Comparison of ENCODE assay signal across 22 cellular contexts in genomic region chr14:62443796-62444195, GRCh38.
A peak's percentile ranks its signal among the peaks of the same experiment; 100 is the strongest.
DNase-seq lines count a peak whose midpoint lies in the region; FAIRE-seq and TF ChIP-seq lines count a peak whose summit lies in the region.
"Had no signal": no experiment of that assay in that cellular context is flagged by ENCODE, and none has a peak within 500 bp of the region (broad histone marks: within the 10 kb centered on the region; RNA-seq: fewer than 3 reads in every experiment).

No MANE protein-coding gene starts in this region.

- POLR2A ChIA-PET in AG04449 (lab: Yijun Ruan, JAX): no interaction called here
- POLR2A ChIA-PET in PC-9 (lab: Charles Lee; ENCODE audit: unreplicated experiment): no interaction called here

- no peaks in the 10 kb centered on the region for H4K20me1 ChIP-seq in PC-9 (ENCODE audit: insufficient read depth)

- H3K27ac ChIP-seq in right atrium auricular region: no peak overlapping the region
- no peak overlapping the region for H3K27ac ChIP-seq in PC-9
- H3K27ac ChIP-seq: neutrophil, stomach, WERI-Rb-1 had no signal

- H3K27me3 ChIP-seq in right atrium auricular region: no peaks in the 10 kb centered on the region
- H3K27me3 ChIP-seq in PC-9 (ENCODE audit: insufficient read depth, low read depth): no peaks in the 10 kb centered on the region
- H3K27me3 ChIP-seq: neutrophil, stomach had no signal

- H3K9me3 ChIP-seq in right atrium auricular region (peaks cover 0 to 14% of the 10 kb centered on the region in 2 donors), PC-9 (ENCODE audit: insufficient read depth, low read depth) (no peaks in the 10 kb centered on the region)
- H3K9me3 ChIP-seq: neutrophil had no signal

- no peak overlapping the region for H3K4me3 ChIP-seq in AG04449 (ENCODE audit: low read depth, low read length)
- H3K4me3 ChIP-seq in foreskin fibroblast (ENCODE audit: low read depth in 1 of 2, low read length in 2 of 2): no peak overlapping the region
- H3K4me3 ChIP-seq in right atrium auricular region: no peak overlapping the region
- H3K4me3 ChIP-seq in PC-9: no peak overlapping the region
- H3K4me3 ChIP-seq: K562, stomach had no signal

- no TSS peak for BruUV-seq in PC-9 (replicated peaks; lab: Mats Ljungman, UMichigan)

- TF ChIP-seq CTCF in AG04449 (IDR thresholded peaks at IDR 0.05; ENCODE audit: insufficient read depth, low read length, missing control alignments) (no peak), foreskin fibroblast (IDR thresholded peaks at IDR 0.05; ENCODE audit: low read depth, low read length) (no peak), right atrium auricular region (IDR thresholded peaks at IDR 0.05) (no peak), PC-9 (conservative IDR thresholded peaks at IDR 0.05) (no peak)

- H3F3A ChIP-seq in PC-9 (ENCODE audit: insufficient read depth, low read depth): no peaks in the 10 kb centered on the region

- H3K4me1 ChIP-seq in right atrium auricular region (no peaks in the 10 kb centered on the region), PC-9 (replicated peaks; ENCODE audit: insufficient read depth) (no peaks in the 10 kb centered on the region)
- H3K4me1 ChIP-seq: stomach had no signal

- H3K4me2 ChIP-seq in PC-9: no peak overlapping the region

- intact Hi-C loops in PC-9 (cut with micrococcal nuclease; ENCODE audit: unreplicated experiment): no loop called here

- no peaks in the 10 kb centered on the region for H3K36me3 ChIP-seq in right atrium auricular region
- no peaks in the 10 kb centered on the region for H3K36me3 ChIP-seq in PC-9 (ENCODE audit: low read depth)
- H3K36me3 ChIP-seq: neutrophil, stomach, WERI-Rb-1 had no signal

- CTCF ChIA-PET in AG04449 (lab: Yijun Ruan, JAX) (no interaction called here), PC-9 (lab: Charles Lee) (no interaction called here)

- H3K9me2 ChIP-seq in PC-9 (ENCODE audit: insufficient read depth): no peaks in the 10 kb centered on the region

- no peak overlapping the region for H2AFZ ChIP-seq in PC-9

- no peaks in the 10 kb centered on the region for H3K79me2 ChIP-seq in PC-9 (ENCODE audit: low read depth)

- peak; percentile 23 for DNase-seq in AG04449 (ENCODE audit: low read depth, low spot score)
- peak; percentile 96 for DNase-seq in HTR-8/SVneo (ENCODE audit: insufficient read length, low spot score)
- DNase-seq in amniotic stem cell (lab: John Stamatoyannopoulos, UW): peak; percentile 22
- peak; percentile 30 to 41 for DNase-seq in foreskin fibroblast
- DNase-seq in right atrium auricular region (ENCODE audit: low spot score): no peak
- no peak for DNase-seq in PC-9
- DNase-seq in NCI-H1694 (lab: John Stamatoyannopoulos, UW): no peak
- no peak for DNase-seq in putamen (ENCODE audit: low spot score)
- DNase-seq: activated CD4-positive, alpha-beta memory T cell treated with anti-CD3 and anti-CD28 coated beads for 36 hours; activated T-cell treated with anti-CD3 and anti-CD28 coated beads, Interleukin-2, amount 50 U/mL, for 48 hours; CD4-positive, alpha-beta memory T cell; central memory CD4-positive, alpha-beta T cell; DND-41; NCI-H1105 treated with DMSO at 0.1 percent for 48 hours; NCI-H2171; right cardiac atrium; RPMI8226; stomach; WERI-Rb-1 had no signal

- peak; percentile 100 for FAIRE-seq in HTR-8/SVneo (lab: Jason Lieb, UNC)
- FAIRE-seq: frontal cortex, K562 had no signal

Comparison
In these comparisons a context has a peak if more than half of its experiments do, and no peak if none do; other contexts are left out.
1. DNase-seq: peak in AG04449 (single experiment), HTR-8/SVneo (single experiment), amniotic stem cell (single experiment) and foreskin fibroblast (2 of 2); none in right atrium auricular region (single experiment), PC-9 (0 of 2), NCI-H1694 (single experiment) and putamen (single experiment).